Comparison of ENCODE assay signal across 8 cellular contexts in genomic region chr15:85693277-85693676, GRCh38.
A peak's percentile ranks its signal among the peaks of the same experiment; 100 is the strongest.
DNase-seq lines count a peak whose midpoint lies in the region; ATAC-seq, FAIRE-seq and TF ChIP-seq lines count a peak whose summit lies in the region.

No MANE protein-coding gene starts in this region.

- RAD21 ChIA-PET in GM12878 (lab: Charles Lee; ENCODE audit: unreplicated experiment) = interaction anchor here (0.6 to 8.0 kb wide), 11 partner anchors 9 to 375 kb away, joined by 3 to 173 read pairs (median 5); no protein-coding TSS in a partner anchor

- no peak for TF ChIP-seq POLR2A in GM12878 (IDR thresholded peaks at IDR 0.05; ENCODE audit: low read depth, low read length)
- no peak for TF ChIP-seq POLR2A in uterus (IDR thresholded peaks at IDR 0.05)

- H3K27ac ChIP-seq in heart right ventricle = peak overlapping the region in 7 of 10 donors; percentile 18 to 93 (median 34)
- peak overlapping the region; percentile 94 for H3K27ac ChIP-seq in Karpas-422 (ENCODE audit: low read length)
- peak overlapping the region; percentile 97 for H3K27ac ChIP-seq in GM12878 (ENCODE audit: control insufficient read depth, insufficient read depth)
- H3K27ac ChIP-seq in uterus = peak overlapping the region; percentile 27 to 98

- H4K20me1 ChIP-seq in Karpas-422 (ENCODE audit: insufficient read depth, low read depth, low read length) (no peaks in the 10 kb centered on the region), GM12878 (ENCODE audit: control insufficient read depth, insufficient read depth) (no peaks in the 10 kb centered on the region)

- H3K9me3 ChIP-seq in heart right ventricle (no peaks in the 10 kb centered on the region), Karpas-422 (ENCODE audit: low read length) (no peaks in the 10 kb centered on the region), GM12878 (replicated peaks; ENCODE audit: control insufficient read depth, insufficient read depth, low read length) (no peaks in the 10 kb centered on the region), uterus (no peaks in the 10 kb centered on the region), MG63 (no peaks in the 10 kb centered on the region)

- POLR2A ChIA-PET in GM12878 (lab: Charles Lee) = interaction anchor here (0.9 to 7.6 kb wide), 4 partner anchors 10 to 27 kb away, joined by 4 to 217 read pairs (median 46); no protein-coding TSS in a partner anchor

- no peak for DNase-seq in heart right ventricle
- DNase-seq in left ventricle myocardium superior = no peak
- DNase-seq in Karpas-422 = no peak
- no peak for DNase-seq in GM12878 (ENCODE audit: low read depth, low spot score)
- no peak for DNase-seq in uterus
- DNase-seq in GM13977 (ENCODE audit: low spot score) = no peak
- no peak for DNase-seq in MG63
- no peak for DNase-seq in inferior parietal cortex (ENCODE audit: extremely low spot score)

- H3K9me2 ChIP-seq in Karpas-422 (replicated peaks; ENCODE audit: insufficient read depth, low read length) = no peaks in the 10 kb centered on the region

- in situ Hi-C loops in GM12878 (cut with MboI) = no loop called here
- in situ Hi-C loops in GM13977 (cut with MboI; ENCODE audit: low pct_unique_long_range_greater_than_20kb, low sequenced_read_pairs, unreplicated experiment) = no loop called here

- H3K4me3 ChIP-seq in heart right ventricle = peak overlapping the region in 1 of 10 donors; percentile 10
- no peak overlapping the region for H3K4me3 ChIP-seq in Karpas-422 (ENCODE audit: low read length)
- peak overlapping the region; percentile 11; the same call in 1 of the 2 replicates for H3K4me3 ChIP-seq in GM12878
- H3K4me3 ChIP-seq in uterus = no peak overlapping the region
- H3K4me3 ChIP-seq in MG63 = no peak overlapping the region

- SMC1A ChIA-PET in GM12878 (lab: Charles Lee; ENCODE audit: uncharacterized antibody, unreplicated experiment) = interaction anchor here (0.6 to 9.5 kb wide), 19 partner anchors 10 to 281 kb away, joined by 3 to 311 read pairs (median 5); no protein-coding TSS in a partner anchor

- H3K27me3 ChIP-seq in heart right ventricle = no peaks in the 10 kb centered on the region
- no peaks in the 10 kb centered on the region for H3K27me3 ChIP-seq in Karpas-422 (ENCODE audit: low read length)
- H3K27me3 ChIP-seq in GM12878 (replicated peaks in 1 of 2; ENCODE audit: control insufficient read depth in 2 of 2, insufficient read depth in 2 of 2, low read length in 1 of 2) = no peaks in the 10 kb centered on the region
- H3K27me3 ChIP-seq in uterus = no peaks in the 10 kb centered on the region
- no peaks in the 10 kb centered on the region for H3K27me3 ChIP-seq in MG63

- CTCF ChIA-PET in GM12878 (lab: Yijun Ruan, JAX) = interaction anchor here (0.7 to 9.1 kb wide), 9 partner anchors 11 to 397 kb away, joined by 3 to 93 read pairs (median 3); no protein-coding TSS in a partner anchor

- H3K4me2 ChIP-seq in Karpas-422 (ENCODE audit: low read depth, low read length, poor library complexity, severe bottlenecking) = peak overlapping the region; percentile 90
- peak overlapping the region; percentile 89 for H3K4me2 ChIP-seq in GM12878 (ENCODE audit: control insufficient read depth, insufficient read depth)

- H3K79me2 ChIP-seq in Karpas-422 (ENCODE audit: low read length) (peaks cover 73% of the 10 kb centered on the region), GM12878 (ENCODE audit: control insufficient read depth, insufficient read depth, low read length) (peaks cover 64% of the 10 kb centered on the region)

- H3K36me3 ChIP-seq in heart right ventricle (peaks cover 0 to 95% (median 38%) of the 10 kb centered on the region in 9 donors), Karpas-422 (ENCODE audit: insufficient read depth, low read length) (peaks cover 45% of the 10 kb centered on the region), GM12878 (ENCODE audit: control insufficient read depth in 2 of 2, insufficient read depth in 2 of 2, low read length in 1 of 2) (peaks cover 0 to 12% of the 10 kb centered on the region in 2 experiments; a peak in 2 of 4 replicates), uterus (no peaks in the 10 kb centered on the region), MG63 (peaks cover 15% of the 10 kb centered on the region)

- H3K4me1 ChIP-seq in heart right ventricle (peaks cover 15 to 65% (median 59%) of the 10 kb centered on the region in 9 donors), Karpas-422 (ENCODE audit: low read length) (peaks cover 63% of the 10 kb centered on the region), GM12878 (ENCODE audit: control insufficient read depth, insufficient read depth, low read length) (peaks cover 50% of the 10 kb centered on the region), uterus (peaks cover 5 to 11% of the 10 kb centered on the region in 2 donors)

- H2AFZ ChIP-seq in Karpas-422 (ENCODE audit: low read length) (no peak overlapping the region), GM12878 (ENCODE audit: control insufficient read depth, low read depth, low read length) (no peak overlapping the region)

- TF ChIP-seq CTCF in heart right ventricle (IDR thresholded peaks at IDR 0.05) (no peak), GM12878 (IDR thresholded peaks at IDR 0.05 in 2 of 3, conservative IDR thresholded peaks at IDR 0.05 in 1 of 3; ENCODE audit: control insufficient read depth in 2 of 3, extremely low read depth in 1 of 3, insufficient read depth in 1 of 3, low read depth in 3 of 3, low read length in 3 of 3) (no peak), uterus (IDR thresholded peaks at IDR 0.05) (no peak), GM13977 (IDR thresholded peaks at IDR 0.05; ENCODE audit: extremely low read depth, insufficient read depth, missing control alignments) (no peak)

- H3K9ac ChIP-seq in Karpas-422 (ENCODE audit: low read length) = peak overlapping the region; percentile 18; the same call in 1 of the 2 replicates
- peak overlapping the region; percentile 92 for H3K9ac ChIP-seq in GM12878 (ENCODE audit: control insufficient read depth, insufficient read depth, low read length)

- no peak for FAIRE-seq in GM12878 (lab: Jason Lieb, UNC)

- TF ChIP-seq EP300 in GM12878 (IDR thresholded peaks at IDR 0.05; ENCODE audit: borderline replicate concordance in 1 of 2, control insufficient read depth in 1 of 2, low read depth in 2 of 2, low read length in 2 of 2) = no peak

- no peak for ATAC-seq in heart right ventricle
- ATAC-seq in left ventricle myocardium superior = no peak
- ATAC-seq in GM12878 = peak; percentile 10

- 53 to 67% methylated on average over 2 of the region's 2 CpGs for WGBS in heart right ventricle, 2 donors
- 0% methylated on average over 2 of the region's 2 CpGs for WGBS in GM12878 (ENCODE audit: insufficient coverage, insufficient replicate concordance, low lambda C conversion rate, missing lambda C conversion rate)

- no peak for TF ChIP-seq RAD21 in GM12878 (IDR thresholded peaks at IDR 0.05; ENCODE audit: insufficient read depth, low read depth, low read length)

- intact Hi-C loops in heart right ventricle (cut with DNase I) (no loop called here), left ventricle myocardium superior (cut with micrococcal nuclease) (no loop called here), GM12878 (cut with micrococcal nuclease; ENCODE audit: unreplicated experiment) (loop anchor here (1.0 to 10.0 kb wide), 5 partner anchors 9 to 308 kb away; partner anchors contain the start of gene AKAP13), uterus (cut with DNase I; ENCODE audit: low total_unique reads) (no loop called here)

- BruUV-seq in GM12878 (replicated peaks; lab: Mats Ljungman, UMichigan) = TSS peak; percentile 51

TF ChIP-seq in GM12878, 131 proteins besides CTCF, POLR2A, EP300 and RAD21 (continues in another document):
- TF ChIP-seq SUZ12 (IDR thresholded peaks at IDR 0.05; ENCODE audit: unreplicated experiment) = no peak
- no peak for TF ChIP-seq RAD51 (IDR thresholded peaks at IDR 0.05)
- TF ChIP-seq JUNB (IDR thresholded peaks at IDR 0.05) = no peak
- no peak for TF ChIP-seq CBX5 (IDR thresholded peaks at IDR 0.05; ENCODE audit: low read depth)
- TF ChIP-seq RFX5 (IDR thresholded peaks at IDR 0.05; ENCODE audit: low read depth, low read length) = no peak
- TF ChIP-seq, protein P1, sequence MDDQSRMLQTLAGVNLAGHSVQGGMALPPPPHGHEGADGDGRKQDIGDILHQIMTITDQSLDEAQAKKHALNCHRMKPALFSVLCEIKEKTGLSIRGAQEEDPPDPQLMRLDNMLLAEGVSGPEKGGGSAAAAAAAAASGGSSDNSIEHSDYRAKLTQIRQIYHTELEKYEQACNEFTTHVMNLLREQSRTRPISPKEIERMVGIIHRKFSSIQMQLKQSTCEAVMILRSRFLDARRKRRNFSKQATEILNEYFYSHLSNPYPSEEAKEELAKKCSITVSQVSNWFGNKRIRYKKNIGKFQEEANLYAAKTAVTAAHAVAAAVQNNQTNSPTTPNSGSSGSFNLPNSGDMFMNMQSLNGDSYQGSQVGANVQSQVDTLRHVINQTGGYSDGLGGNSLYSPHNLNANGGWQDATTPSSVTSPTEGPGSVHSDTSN (IDR thresholded peaks at IDR 0.05; ENCODE audit: insufficient replicate concordance, low read depth, low read length) = no peak
- TF ChIP-seq KAT2A (conservative IDR thresholded peaks at IDR 0.05; ENCODE audit: control insufficient read depth, low read depth, low read length) = no peak
- TF ChIP-seq IKZF1 (conservative IDR thresholded peaks at IDR 0.05) = 0 out of 2 replicates have a peak, but pooled peaks have one; percentile 13
- TF ChIP-seq PAX5 (IDR thresholded peaks at IDR 0.05; ENCODE audit: borderline replicate concordance, low read depth, low read length) = no peak
- TF ChIP-seq NFIC (IDR thresholded peaks at IDR 0.05; ENCODE audit: low read depth, low read length) = 0 out of 2 replicates have a peak, but pooled peaks have one; percentile 31
- no peak for TF ChIP-seq SIN3A (IDR thresholded peaks at IDR 0.05; ENCODE audit: low read depth, low read length)
- no peak for TF ChIP-seq TCF3 (IDR thresholded peaks at IDR 0.05; ENCODE audit: borderline replicate concordance, insufficient read depth, low read depth, low read length)
- TF ChIP-seq TCF12 (IDR thresholded peaks at IDR 0.05; ENCODE audit: low read depth, low read length) = no peak
- TF ChIP-seq HDGF (IDR thresholded peaks at IDR 0.05) = no peak
- TF ChIP-seq SPI1 (IDR thresholded peaks at IDR 0.05; ENCODE audit: borderline replicate concordance, insufficient read depth, low read depth, low read length) = peak; percentile 75
- TF ChIP-seq, protein P2, sequence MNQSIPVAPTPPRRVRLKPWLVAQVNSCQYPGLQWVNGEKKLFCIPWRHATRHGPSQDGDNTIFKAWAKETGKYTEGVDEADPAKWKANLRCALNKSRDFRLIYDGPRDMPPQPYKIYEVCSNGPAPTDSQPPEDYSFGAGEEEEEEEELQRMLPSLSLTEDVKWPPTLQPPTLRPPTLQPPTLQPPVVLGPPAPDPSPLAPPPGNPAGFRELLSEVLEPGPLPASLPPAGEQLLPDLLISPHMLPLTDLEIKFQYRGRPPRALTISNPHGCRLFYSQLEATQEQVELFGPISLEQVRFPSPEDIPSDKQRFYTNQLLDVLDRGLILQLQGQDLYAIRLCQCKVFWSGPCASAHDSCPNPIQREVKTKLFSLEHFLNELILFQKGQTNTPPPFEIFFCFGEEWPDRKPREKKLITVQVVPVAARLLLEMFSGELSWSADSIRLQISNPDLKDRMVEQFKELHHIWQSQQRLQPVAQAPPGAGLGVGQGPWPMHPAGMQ (IDR thresholded peaks at IDR 0.05; ENCODE audit: borderline replicate concordance) = no peak

Comparison
In these comparisons a context has a peak if more than half of its experiments do, and no peak if none do; other contexts are left out.
1. H3K27ac ChIP-seq: peak in every context shown above with its lines; median percentile 97 in GM12878; 94 in Karpas-422; 62 in uterus; 34 in heart right ventricle.